Comparison of ENCODE assay signal across 22 cellular contexts in the genomic region with DNA sequence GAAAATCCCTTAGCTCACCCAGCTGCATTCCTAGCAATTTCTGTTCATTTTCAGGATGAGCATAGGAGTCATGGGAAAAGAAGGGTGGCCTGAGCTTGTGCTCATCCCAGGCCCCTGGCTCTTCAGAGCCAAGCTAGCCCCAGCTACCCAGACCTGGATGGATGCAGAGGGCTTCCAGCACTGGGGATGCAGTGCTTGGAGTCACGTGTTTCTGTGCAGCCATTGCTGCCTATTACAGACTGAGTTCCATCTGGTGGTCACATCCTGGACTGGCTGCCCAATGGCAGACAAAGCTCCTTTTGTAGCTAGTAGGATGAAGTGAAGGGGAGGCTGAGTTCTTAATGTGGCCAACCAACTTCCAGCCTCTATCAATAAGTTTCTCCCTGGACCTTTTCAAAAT.
"Had no signal": no experiment of that assay in that cellular context is flagged by ENCODE, and none has a peak within 500 bp of the region (broad histone marks: within the 10 kb centered on the region; RNA-seq: fewer than 3 reads in every experiment).

No MANE protein-coding gene starts in this region.

- H3K9me3 ChIP-seq: colonic mucosa, thyroid gland, upper lobe of left lung had no signal

- H3K4me1 Mint-ChIP-seq: activated CD4-positive, alpha-beta memory T cell treated with anti-CD3 and anti-CD28 coated beads, Interleukin-2, amount 10 ng/mL, durations not matched to agents 7 days and 5 days; activated CD4-positive, alpha-beta T cell treated with anti-CD3 and anti-CD28 coated beads, Interleukin-2, amount 10 ng/mL, durations not matched to agents 7 days and 5 days; activated naive CD4-positive, alpha-beta T cell treated with anti-CD3 and anti-CD28 coated beads, Interleukin-2, amount 50 U/mL, for 24 hours; activated naive CD8-positive, alpha-beta T cell treated with anti-CD3 and anti-CD28 coated beads, Interleukin-2, amount 50 U/mL, for 24 hours; naive thymus-derived CD8-positive, alpha-beta T cell had no signal

- H3K27me3 ChIP-seq: colonic mucosa, thyroid gland, upper lobe of left lung had no signal

- DNase-seq: activated CD4-positive, alpha-beta memory T cell treated with anti-CD3 and anti-CD28 coated beads, Interleukin-2, amount 10 ng/mL, durations not matched to agents 7 days and 5 days; activated CD4-positive, alpha-beta T cell treated with anti-CD3 and anti-CD28 coated beads for 1 hour; activated CD4-positive, alpha-beta T cell treated with anti-CD3 and anti-CD28 coated beads, Interleukin-2, amount 10 ng/mL, durations not matched to agents 7 days and 5 days; activated CD8-positive, alpha-beta memory T cell treated with anti-CD3 and anti-CD28 coated beads, Interleukin-2, amount 50 U/mL, for 48 hours; activated naive CD8-positive, alpha-beta T cell treated with anti-CD3 and anti-CD28 coated beads, Interleukin-2, amount 50 U/mL, for 24 hours; activated T-cell treated with anti-CD3 and anti-CD28 coated beads, Interleukin-2, amount 50 U/mL, for 24 hours; colonic mucosa; effector memory CD8-positive, alpha-beta T cell; erythroblast; kidney; left colon; mammary epithelial cell; naive thymus-derived CD8-positive, alpha-beta T cell; stimulated activated CD4-positive, alpha-beta T cell treated with anti-CD3 and anti-CD28 coated beads, Interleukin-12 subunit alpha, Interleukin-12 subunit beta, amount 100 ng/mL, for 4 hours; stimulated activated CD4-positive, alpha-beta T cell treated with anti-CD3 and anti-CD28 coated beads, Interleukin-4, amount 100 ng/mL, for 1 hour; T-helper 2 cell; thyroid gland; upper lobe of left lung had no signal

- H3K4me3 Mint-ChIP-seq: activated CD4-positive, alpha-beta memory T cell treated with anti-CD3 and anti-CD28 coated beads, Interleukin-2, amount 10 ng/mL, durations not matched to agents 7 days and 5 days; activated CD4-positive, alpha-beta T cell treated with anti-CD3 and anti-CD28 coated beads, Interleukin-2, amount 10 ng/mL, durations not matched to agents 7 days and 5 days; activated naive CD4-positive, alpha-beta T cell treated with anti-CD3 and anti-CD28 coated beads, Interleukin-2, amount 50 U/mL, for 24 hours; activated naive CD8-positive, alpha-beta T cell treated with anti-CD3 and anti-CD28 coated beads, Interleukin-2, amount 50 U/mL, for 24 hours; activated T-cell treated with anti-CD3 and anti-CD28 coated beads, Interleukin-2, amount 50 U/mL, for 24 hours; effector memory CD8-positive, alpha-beta T cell; naive thymus-derived CD8-positive, alpha-beta T cell; neural crest cell; stimulated activated naive CD8-positive, alpha-beta T cell treated with anti-CD3 and anti-CD28 coated beads, Interleukin-15, Interleukin-2, amounts not matched to agents 100 ng/mL and 50 ng/mL, for 24 hours had no signal

- H3K27ac Mint-ChIP-seq: activated CD4-positive, alpha-beta memory T cell treated with anti-CD3 and anti-CD28 coated beads, Interleukin-2, amount 10 ng/mL, durations not matched to agents 7 days and 5 days; activated CD4-positive, alpha-beta T cell treated with anti-CD3 and anti-CD28 coated beads, Interleukin-2, amount 10 ng/mL, durations not matched to agents 7 days and 5 days; activated naive CD4-positive, alpha-beta T cell treated with anti-CD3 and anti-CD28 coated beads, Interleukin-2, amount 50 U/mL, for 24 hours; activated naive CD8-positive, alpha-beta T cell treated with anti-CD3 and anti-CD28 coated beads, Interleukin-2, amount 50 U/mL, for 24 hours; activated T-cell treated with anti-CD3 and anti-CD28 coated beads, Interleukin-2, amount 50 U/mL, for 24 hours; effector memory CD8-positive, alpha-beta T cell; stimulated activated naive CD8-positive, alpha-beta T cell treated with anti-CD3 and anti-CD28 coated beads, Interleukin-15, Interleukin-2, amounts not matched to agents 100 ng/mL and 50 ng/mL, for 24 hours had no signal

- H3K4me1 ChIP-seq: colonic mucosa, thyroid gland, upper lobe of left lung had no signal

- H3K9me3 Mint-ChIP-seq: activated CD4-positive, alpha-beta memory T cell treated with anti-CD3 and anti-CD28 coated beads, Interleukin-2, amount 10 ng/mL, durations not matched to agents 7 days and 5 days; activated naive CD8-positive, alpha-beta T cell treated with anti-CD3 and anti-CD28 coated beads, Interleukin-2, amount 50 U/mL, for 24 hours; activated T-cell treated with anti-CD3 and anti-CD28 coated beads, Interleukin-2, amount 50 U/mL, for 24 hours; effector memory CD8-positive, alpha-beta T cell; stimulated activated naive CD8-positive, alpha-beta T cell treated with anti-CD3 and anti-CD28 coated beads, Interleukin-15, Interleukin-2, amounts not matched to agents 100 ng/mL and 50 ng/mL, for 24 hours had no signal

- H3K4me3 ChIP-seq: colonic mucosa, skin epidermis, thyroid gland, upper lobe of left lung had no signal

- H3K27ac ChIP-seq: colonic mucosa, skin epidermis, thyroid gland, upper lobe of left lung had no signal

- H3K27me3 Mint-ChIP-seq: stimulated activated naive CD8-positive, alpha-beta T cell treated with anti-CD3 and anti-CD28 coated beads, Interleukin-15, Interleukin-2, amounts not matched to agents 100 ng/mL and 50 ng/mL, for 24 hours had no signal

- H3K36me3 ChIP-seq: colonic mucosa, thyroid gland, upper lobe of left lung had no signal
